In the genomic region with DNA sequence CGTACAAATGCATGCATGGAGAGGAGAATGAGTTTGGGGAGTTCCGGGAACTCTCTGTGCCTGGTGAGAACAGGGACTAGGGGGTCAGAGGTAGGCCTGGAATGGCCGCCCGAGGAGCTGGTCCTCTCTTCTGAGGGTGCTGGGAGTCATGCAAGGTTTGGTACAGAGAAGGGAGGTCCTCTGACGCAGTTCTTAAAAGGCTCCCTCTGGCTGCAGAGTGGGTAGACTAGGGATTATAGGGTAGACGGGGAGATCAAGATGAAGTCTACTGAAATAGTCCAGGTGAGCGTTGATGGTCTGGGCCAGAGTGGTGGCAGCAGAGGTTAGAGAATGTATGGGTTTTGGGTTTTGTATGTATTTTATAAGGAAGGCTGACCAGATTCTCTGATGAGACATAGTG, we compare ENCODE assay signal across 8 cellular contexts. TPM values are rescaled to one million over a fixed set of nuclear protein-coding genes. Genes with fewer than 3 reads are reported as not detected.
DNase-seq lines count a peak whose midpoint lies in the region; ATAC-seq and TF ChIP-seq lines count a peak whose summit lies in the region.

No MANE protein-coding gene starts in this region.

- peak overlapping the region; percentile 96 for H2AFZ ChIP-seq in PC-9

- H3K9me2 ChIP-seq in PC-9 (ENCODE audit: insufficient read depth), result no peaks in the 10 kb centered on the region

- H3K36me3 ChIP-seq in ES-I3 (ENCODE audit: insufficient read depth, low read length) (peaks cover 11% of the 10 kb centered on the region), PC-9 (ENCODE audit: low read depth) (peaks cover 28% of the 10 kb centered on the region), esophagus muscularis mucosa (peaks cover 39 to 41% (median 41%) of the 10 kb centered on the region in 4 donors), ovary (peaks cover 5% of the 10 kb centered on the region)

- DNase-seq in PC-9, result no peak
- DNase-seq in esophagus muscularis mucosa (ENCODE audit: extremely low spot score), result no peak
- DNase-seq in ovary, result no peak
- DNase-seq in NCI-H187 (lab: John Stamatoyannopoulos, UW), result no peak
- no peak for DNase-seq in HCEC 1CT
- no peak for DNase-seq in ecto neural progenitor cell (ENCODE audit: low spot score)

- H3K4me3 ChIP-seq in PC-9 (peak overlapping the region; percentile 95), esophagus muscularis mucosa (peak overlapping the region; percentile 84 to 96 (median 91)), ovary (peak overlapping the region; percentile 87)

- POLR2A ChIA-PET in PC-9 (lab: Charles Lee; ENCODE audit: unreplicated experiment), result no interaction called here

- TF ChIP-seq EP300 in esophagus muscularis mucosa (IDR thresholded peaks at IDR 0.05), result no peak
- no peak for TF ChIP-seq EP300 in ovary (IDR thresholded peaks at IDR 0.05)

- intact Hi-C loops in PC-9 (cut with micrococcal nuclease; ENCODE audit: unreplicated experiment) (loop anchor here (1.0 to 5.0 kb wide), 4 partner anchors 32 to 135 kb away; a partner anchor contains a TSS), esophagus muscularis mucosa (cut with DNase I) (loop anchor here (10.0 kb wide), 1 partner anchor 67 kb away; a partner anchor contains a TSS), ovary (cut with DNase I) (no loop called here)

- peak overlapping the region; percentile 93 for H3K4me2 ChIP-seq in PC-9

- peak overlapping the region; percentile 90 for H3K9ac ChIP-seq in ES-I3 (ENCODE audit: low read depth, low read length)

- H3K27me3 ChIP-seq in PC-9 (ENCODE audit: insufficient read depth, low read depth), result no peaks in the 10 kb centered on the region
- no peaks in the 10 kb centered on the region for H3K27me3 ChIP-seq in esophagus muscularis mucosa
- H3K27me3 ChIP-seq in ovary, result no peaks in the 10 kb centered on the region

- CTCF ChIA-PET in PC-9 (lab: Charles Lee), result no interaction called here

- H3F3A ChIP-seq in PC-9 (ENCODE audit: insufficient read depth, low read depth), result no peaks in the 10 kb centered on the region

- H3K4me1 ChIP-seq in ES-I3 (ENCODE audit: insufficient read depth, low read length) (no peaks in the 10 kb centered on the region), PC-9 (replicated peaks; ENCODE audit: insufficient read depth) (peaks cover 10% of the 10 kb centered on the region), esophagus muscularis mucosa (peaks cover 11 to 29% (median 27%) of the 10 kb centered on the region in 4 donors), ovary (ENCODE audit: insufficient read depth) (peaks cover 5% of the 10 kb centered on the region)

- 23% methylated on average over 6 of the region's 7 CpGs for WGBS in esophagus muscularis mucosa
- 21 to 32% (median 22%) methylated on average over 7 of the region's 7 CpGs for WGBS in ovary, 3 donors

- H3K9me3 ChIP-seq in ES-I3 (ENCODE audit: control insufficient read depth, insufficient read depth, low read length), result no peaks in the 10 kb centered on the region
- 0 out of 2 replicates have a peak, but pooled peaks cover 8% of the 10 kb centered on the region for H3K9me3 ChIP-seq in PC-9 (ENCODE audit: insufficient read depth, low read depth)
- H3K9me3 ChIP-seq in esophagus muscularis mucosa, result peaks cover 0 to 38% (median 22%) of the 10 kb centered on the region in 4 donors
- peaks cover 10 to 45% of the 10 kb centered on the region in 2 donors for H3K9me3 ChIP-seq in ovary

- no peak for TF ChIP-seq CTCF in PC-9 (conservative IDR thresholded peaks at IDR 0.05)
- no peak for TF ChIP-seq CTCF in esophagus muscularis mucosa (IDR thresholded peaks at IDR 0.05)
- TF ChIP-seq CTCF in ovary (IDR thresholded peaks at IDR 0.05), result no peak

- H3K79me2 ChIP-seq in PC-9 (ENCODE audit: low read depth), result peaks cover 32% of the 10 kb centered on the region

- no peak overlapping the region for H3K27ac ChIP-seq in PC-9
- peak overlapping the region; percentile 83 to 89 (median 86) for H3K27ac ChIP-seq in esophagus muscularis mucosa (replicated peaks in 1 of 4)
- H3K27ac ChIP-seq in ovary, result no peak overlapping the region

- no TSS peak for BruUV-seq in PC-9 (replicated peaks; lab: Mats Ljungman, UMichigan)

- no peak for ATAC-seq in GM19395 (IDR thresholded peaks at IDR 0.05; ENCODE audit: unreplicated experiment)

- TF ChIP-seq POLR2A in esophagus muscularis mucosa (IDR thresholded peaks at IDR 0.05; ENCODE audit: low read depth) (no peak), ovary (IDR thresholded peaks at IDR 0.05) (no peak)

- H4K20me1 ChIP-seq in PC-9 (ENCODE audit: insufficient read depth), result peaks cover 5% of the 10 kb centered on the region; the same call in 1 of the 2 replicates

RNA-seq across cellular contexts. Expression of a gene that starts 0.8 kb away (rescaled TPM):
- total RNA-seq in PC-9 (2021) (10.9 and 11.4 TPM in 2 replicates), esophagus muscularis mucosa (10 to 100 TPM in 1 of 4 donors, 1 to 10 TPM in 3; 7.1 to 12.4 (median 8.5) TPM), ovary (10 to 100 TPM in 3 of 7 donors, 1 to 10 TPM in 4; 3.0 to 13.0 (median 9.1) TPM)
- polyA plus RNA-seq in ovary, result 10 to 100 TPM in 1 of 2 donors, 1 to 10 TPM in 1; 4.8 to 12.5 TPM

RNA-seq across cellular contexts. Expression of a gene that starts 11.5 kb away (rescaled TPM):
- total RNA-seq in PC-9 (2021) (14.1 and 15.3 TPM in 2 replicates), esophagus muscularis mucosa (10 to 100 TPM; 12.9 to 29.5 (median 20.2) TPM), ovary (10 to 100 TPM in 6 of 7 donors, 1 to 10 TPM in 1; 9.1 to 23.6 (median 11.6) TPM)
- polyA plus RNA-seq in ovary, result 10 to 100 TPM; 10.3 to 25.1 TPM

RNA-seq across cellular contexts. Expression of a gene that starts 11.5 kb away (rescaled TPM):
- total RNA-seq in PC-9 (2021), result 3.1 and 6.0 TPM in 2 replicates
- total RNA-seq in esophagus muscularis mucosa, result 1 to 10 TPM; 1.4 to 3.3 (median 2.8) TPM
- total RNA-seq in ovary, result 1 to 10 TPM; 1.2 to 4.7 (median 3.0) TPM
- polyA plus RNA-seq in ovary, result 1 to 10 TPM; 1.8 to 2.9 TPM

RNA-seq across cellular contexts. Expression of a gene that starts 31.6 kb away (rescaled TPM):
- 8.9 and 9.5 TPM in 2 replicates for total RNA-seq in PC-9 (2021)
- 1 to 10 TPM; 6.6 to 9.1 (median 8.3) TPM for total RNA-seq in esophagus muscularis mucosa
- 10 to 100 TPM in 4 of 7 donors, 1 to 10 TPM in 3; 4.9 to 12.9 (median 10.5) TPM for total RNA-seq in ovary
- 1 to 10 TPM; 4.0 to 4.9 TPM for polyA plus RNA-seq in ovary

RNA-seq across cellular contexts. Expression of a gene that starts 37.8 kb away (rescaled TPM):
- 18.0 and 18.2 TPM in 2 replicates for total RNA-seq in PC-9 (2021)
- 10 to 100 TPM; 20.2 to 26.3 (median 23.6) TPM for total RNA-seq in esophagus muscularis mucosa
- 10 to 100 TPM; 14.5 to 28.2 (median 24.4) TPM for total RNA-seq in ovary
- 10 to 100 TPM; 13.4 to 13.7 TPM for polyA plus RNA-seq in ovary

Comparison
In these comparisons a context has a peak if more than half of its experiments do, and no peak if none do; other contexts are left out.
1. H3K27ac ChIP-seq: peak in esophagus muscularis mucosa (4 of 4); none in PC-9 (single experiment) and ovary (0 of 2).
2. intact Hi-C loops: an anchor here in PC-9 (1.0 to 5.0 kb wide) and esophagus muscularis mucosa (10.0 kb wide); none called in ovary.
3. Peak in every context shown above with its lines, with median percentiles within 50 percentile points of each other: H3K4me3 ChIP-seq.